In the genomic region with DNA sequence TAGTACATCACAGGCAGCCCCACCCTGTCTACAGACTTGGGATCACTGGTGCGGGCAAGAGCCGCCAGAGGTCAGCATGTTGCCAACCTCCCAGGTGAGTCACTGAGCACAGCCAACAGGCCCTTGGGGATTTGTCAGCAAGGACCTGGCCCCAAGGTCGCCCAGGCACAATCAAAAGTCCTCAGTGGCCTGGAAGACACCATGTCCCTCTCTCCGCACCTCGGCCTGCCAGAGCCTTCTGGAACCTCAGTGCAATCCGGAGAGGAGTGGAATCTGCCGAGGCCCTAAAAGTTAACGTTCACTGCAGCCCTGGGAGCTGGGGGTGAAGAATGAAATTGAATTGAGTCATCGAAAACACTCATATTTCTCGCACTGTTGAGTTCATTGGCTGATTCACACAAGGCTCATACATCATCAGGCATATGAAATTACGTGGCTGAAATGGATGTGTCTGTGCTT, we compare ENCODE assay signal across 1 cellular context.
TF ChIP-seq lines count a peak whose summit lies in the region.

No MANE protein-coding gene starts in this region.

TF ChIP-seq in GM23338, 12 proteins besides CTCF, POLR2A, EP300 and RAD21 (continued from another document):
- TF ChIP-seq, protein P1, sequence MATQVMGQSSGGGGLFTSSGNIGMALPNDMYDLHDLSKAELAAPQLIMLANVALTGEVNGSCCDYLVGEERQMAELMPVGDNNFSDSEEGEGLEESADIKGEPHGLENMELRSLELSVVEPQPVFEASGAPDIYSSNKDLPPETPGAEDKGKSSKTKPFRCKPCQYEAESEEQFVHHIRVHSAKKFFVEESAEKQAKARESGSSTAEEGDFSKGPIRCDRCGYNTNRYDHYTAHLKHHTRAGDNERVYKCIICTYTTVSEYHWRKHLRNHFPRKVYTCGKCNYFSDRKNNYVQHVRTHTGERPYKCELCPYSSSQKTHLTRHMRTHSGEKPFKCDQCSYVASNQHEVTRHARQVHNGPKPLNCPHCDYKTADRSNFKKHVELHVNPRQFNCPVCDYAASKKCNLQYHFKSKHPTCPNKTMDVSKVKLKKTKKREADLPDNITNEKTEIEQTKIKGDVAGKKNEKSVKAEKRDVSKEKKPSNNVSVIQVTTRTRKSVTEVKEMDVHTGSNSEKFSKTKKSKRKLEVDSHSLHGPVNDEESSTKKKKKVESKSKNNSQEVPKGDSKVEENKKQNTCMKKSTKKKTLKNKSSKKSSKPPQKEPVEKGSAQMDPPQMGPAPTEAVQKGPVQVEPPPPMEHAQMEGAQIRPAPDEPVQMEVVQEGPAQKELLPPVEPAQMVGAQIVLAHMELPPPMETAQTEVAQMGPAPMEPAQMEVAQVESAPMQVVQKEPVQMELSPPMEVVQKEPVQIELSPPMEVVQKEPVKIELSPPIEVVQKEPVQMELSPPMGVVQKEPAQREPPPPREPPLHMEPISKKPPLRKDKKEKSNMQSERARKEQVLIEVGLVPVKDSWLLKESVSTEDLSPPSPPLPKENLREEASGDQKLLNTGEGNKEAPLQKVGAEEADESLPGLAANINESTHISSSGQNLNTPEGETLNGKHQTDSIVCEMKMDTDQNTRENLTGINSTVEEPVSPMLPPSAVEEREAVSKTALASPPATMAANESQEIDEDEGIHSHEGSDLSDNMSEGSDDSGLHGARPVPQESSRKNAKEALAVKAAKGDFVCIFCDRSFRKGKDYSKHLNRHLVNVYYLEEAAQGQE (IDR thresholded peaks at IDR 0.05; ENCODE audit: unreplicated experiment): no peak
- TF ChIP-seq NANOG (IDR thresholded peaks at IDR 0.05; ENCODE audit: borderline replicate concordance) (no peak), POLR2AphosphoS5 (IDR thresholded peaks at IDR 0.05; ENCODE audit: low read depth) (no peak), EZH2phosphoT487 (IDR thresholded peaks at IDR 0.05; ENCODE audit: unreplicated experiment) (no peak), JUNB (IDR thresholded peaks at IDR 0.05; ENCODE audit: unreplicated experiment) (no peak), ZNF114 (CRISPR knock-in tag; IDR thresholded peaks at IDR 0.05) (no peak), CREB1 (CRISPR knock-in tag; IDR thresholded peaks at IDR 0.05; ENCODE audit: low read depth) (no peak), EZH2 (IDR thresholded peaks at IDR 0.05; ENCODE audit: low read depth, unreplicated experiment) (no peak), STAT1 (IDR thresholded peaks at IDR 0.05; ENCODE audit: unreplicated experiment) (no peak)
- TF ChIP-seq, protein P2, sequence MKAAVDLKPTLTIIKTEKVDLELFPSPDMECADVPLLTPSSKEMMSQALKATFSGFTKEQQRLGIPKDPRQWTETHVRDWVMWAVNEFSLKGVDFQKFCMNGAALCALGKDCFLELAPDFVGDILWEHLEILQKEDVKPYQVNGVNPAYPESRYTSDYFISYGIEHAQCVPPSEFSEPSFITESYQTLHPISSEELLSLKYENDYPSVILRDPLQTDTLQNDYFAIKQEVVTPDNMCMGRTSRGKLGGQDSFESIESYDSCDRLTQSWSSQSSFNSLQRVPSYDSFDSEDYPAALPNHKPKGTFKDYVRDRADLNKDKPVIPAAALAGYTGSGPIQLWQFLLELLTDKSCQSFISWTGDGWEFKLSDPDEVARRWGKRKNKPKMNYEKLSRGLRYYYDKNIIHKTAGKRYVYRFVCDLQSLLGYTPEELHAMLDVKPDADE (IDR thresholded peaks at IDR 0.05): no peak
